ENCODE assay signal across 27 cellular contexts in genomic region chr19:17414097-17414496, GRCh38. TPM values are rescaled to one million over a fixed set of nuclear protein-coding genes. Genes with fewer than 3 reads are reported as not detected.
A peak's percentile ranks its signal among the peaks of the same experiment; 100 is the strongest.
DNase-seq lines count a peak whose midpoint lies in the region; ATAC-seq and TF ChIP-seq lines count a peak whose summit lies in the region.
"Had no signal": no experiment of that assay in that cellular context is flagged by ENCODE, and none has a peak within 500 bp of the region (broad histone marks: within the 10 kb centered on the region; RNA-seq: fewer than 3 reads in every experiment).

No MANE protein-coding gene starts in this region.

- TF ChIP-seq CTCF in SU-DHL-6 (IDR thresholded peaks at IDR 0.05; ENCODE audit: insufficient read depth, low read length, poor library complexity, severe bottlenecking), result no peak
- TF ChIP-seq CTCF in stomach (IDR thresholded peaks at IDR 0.05), result no peak
- no peak for TF ChIP-seq CTCF in chondrocyte (IDR thresholded peaks at IDR 0.05)

- no peak overlapping the region for H2AFZ ChIP-seq in SU-DHL-6 (ENCODE audit: low read depth, low read length, severe bottlenecking)

- H3K36me3 ChIP-seq in SU-DHL-6 (ENCODE audit: low read length) (no peaks in the 10 kb centered on the region), mesodermal cell (ENCODE audit: control insufficient read depth, insufficient read depth, low read length) (no peaks in the 10 kb centered on the region), stomach (peaks cover 0 to 34% (median 13%) of the 10 kb centered on the region in 4 donors)
- H3K36me3 ChIP-seq: BE2C had no signal

- H3K4me1 ChIP-seq in mesodermal cell (ENCODE audit: control insufficient read depth, insufficient read depth, low read length, poor library complexity, severe bottlenecking), result peaks cover 12% of the 10 kb centered on the region
- H3K4me1 ChIP-seq in stomach, result peaks cover 0 to 44% (median 19%) of the 10 kb centered on the region in 4 donors

- H3K27ac ChIP-seq in SU-DHL-6 (ENCODE audit: low read depth, low read length) (peak overlapping the region; percentile 51; the same call in 1 of the 2 replicates), mesodermal cell (ENCODE audit: low read depth, low read length, severe bottlenecking) (peak overlapping the region; percentile 5), stomach (peak overlapping the region in 3 of 5 donors; percentile 24 to 77 (median 60))
- H3K27ac ChIP-seq: 22Rv1, RWPE1 had no signal

- no peak overlapping the region for H3K4me3 ChIP-seq in SU-DHL-6 (ENCODE audit: insufficient read depth, low read length, poor library complexity, severe bottlenecking)
- no peak overlapping the region for H3K4me3 ChIP-seq in mesodermal cell (ENCODE audit: extremely low read depth, insufficient read depth, low read length, poor library complexity, severe bottlenecking)
- no peak overlapping the region for H3K4me3 ChIP-seq in stomach

- H3K4me1 Mint-ChIP-seq in chondrocyte (ENCODE audit: low read depth), result peaks cover 2% of the 10 kb centered on the region
- H3K4me1 Mint-ChIP-seq in activated T-cell treated with anti-CD3 and anti-CD28 coated beads, Interleukin-2, amount 50 U/mL, for 4 hours (ENCODE audit: low read depth), result peaks cover 12% of the 10 kb centered on the region

- WGBS in mesodermal cell (ENCODE audit: insufficient coverage in 2 of 2), 2 experiments, result 91 to 95% methylated on average over 8 of the region's 8 CpGs
- 88 to 94% (median 92%) methylated on average over 8 of the region's 8 CpGs for WGBS in stomach, 5 donors

- H3K4me3 Mint-ChIP-seq in chondrocyte (ENCODE audit: unreplicated experiment), result no peak overlapping the region
- H3K4me3 Mint-ChIP-seq in activated T-cell treated with anti-CD3 and anti-CD28 coated beads, Interleukin-2, amount 50 U/mL, for 4 hours, result no peak overlapping the region
- H3K4me3 Mint-ChIP-seq: CD14-positive monocyte; CD8-positive, alpha-beta memory T cell had no signal

- DNase-seq in NCI-H82 (lab: John Stamatoyannopoulos, UW) (peak; percentile 36), NCI-H82 treated with DMSO at 0.1 percent for 48 hours (lab: John Stamatoyannopoulos, UW; ENCODE audit: unreplicated experiment) (no peak), stomach (no peak), chondrocyte (ENCODE audit: low spot score) (no peak), iPS-NIHi7 (ENCODE audit: extremely low spot score) (no peak)
- no peak for DNase-seq in activated T-cell treated with anti-CD3 and anti-CD28 coated beads, Interleukin-2, amount 50 U/mL, for 4 hours
- DNase-seq: BE2C; CD8-positive, alpha-beta memory T cell; DMS 273 treated with DMSO at 0.1 percent for 48 hours; DMS79; GF-D8; Kasumi-1; NCI-H1092 treated with DMSO at 0.1 percent for 48 hours; NCI-H1436 treated with DMSO at 0.1 percent for 48 hours; NCI-H1930; NCI-H2107; NCI-H446; NCI-H524 treated with DMSO at 0.1 percent for 48 hours; SHP77 had no signal

- no peak overlapping the region for H3K9ac ChIP-seq in SU-DHL-6 (ENCODE audit: low read length)

- no peak overlapping the region for H3K27ac Mint-ChIP-seq in chondrocyte (ENCODE audit: unreplicated experiment)
- H3K27ac Mint-ChIP-seq: CD8-positive, alpha-beta memory T cell had no signal

- H3K4me2 ChIP-seq in SU-DHL-6 (ENCODE audit: low read depth, low read length, poor library complexity, severe bottlenecking), result no peak overlapping the region

- peaks cover 11% of the 10 kb centered on the region; the same call in 1 of the 2 replicates for H3F3A ChIP-seq in SU-DHL-6 (ENCODE audit: insufficient read depth)

- no peaks in the 10 kb centered on the region for H4K20me1 ChIP-seq in SU-DHL-6 (ENCODE audit: low read depth, low read length)

- no peaks in the 10 kb centered on the region for H3K27me3 ChIP-seq in SU-DHL-6 (ENCODE audit: low read length)
- H3K27me3 ChIP-seq in stomach, result peaks cover 0 to 17% (median 0%) of the 10 kb centered on the region in 3 donors
- H3K27me3 ChIP-seq: BE2C had no signal

- intact Hi-C loops in stomach (cut with DNase I; ENCODE audit: low total_unique reads), result no loop called here

- H3K9me2 ChIP-seq in SU-DHL-6 (replicated peaks; ENCODE audit: insufficient read depth, low read length), result no peaks in the 10 kb centered on the region

- H3K9me3 Mint-ChIP-seq in chondrocyte (ENCODE audit: low read depth), result no peaks in the 10 kb centered on the region
- H3K9me3 Mint-ChIP-seq in activated T-cell treated with anti-CD3 and anti-CD28 coated beads, Interleukin-2, amount 50 U/mL, for 4 hours, result no peaks in the 10 kb centered on the region
- H3K9me3 Mint-ChIP-seq: CD14-positive monocyte; CD8-positive, alpha-beta memory T cell had no signal

- no peak for TF ChIP-seq POLR2A in stomach (IDR thresholded peaks at IDR 0.05)

- TF ChIP-seq EP300 in stomach (IDR thresholded peaks at IDR 0.05), result no peak

- ATAC-seq in activated T-cell treated with anti-CD3 and anti-CD28 coated beads, Interleukin-2, amount 50 U/mL, for 4 hours, result no peak
- ATAC-seq: HepG2, Panc1 had no signal

- H3K79me2 ChIP-seq in SU-DHL-6 (ENCODE audit: insufficient read depth, low read length), result no peaks in the 10 kb centered on the region

- peaks cover 24% of the 10 kb centered on the region for H3K27me3 Mint-ChIP-seq in chondrocyte (ENCODE audit: low read depth)
- no peaks in the 10 kb centered on the region for H3K27me3 Mint-ChIP-seq in activated T-cell treated with anti-CD3 and anti-CD28 coated beads, Interleukin-2, amount 50 U/mL, for 4 hours (ENCODE audit: low read depth)
- H3K27me3 Mint-ChIP-seq: CD8-positive, alpha-beta memory T cell had no signal

- H3K9me3 ChIP-seq in SU-DHL-6 (ENCODE audit: insufficient read depth, low read length) (no peaks in the 10 kb centered on the region), mesodermal cell (ENCODE audit: control insufficient read depth, low read length) (no peaks in the 10 kb centered on the region), stomach (no peaks in the 10 kb centered on the region)
- H3K9me3 ChIP-seq: BE2C had no signal

- H3K36me3 Mint-ChIP-seq in chondrocyte (ENCODE audit: low read depth), result no peaks in the 10 kb centered on the region
- peaks cover 19% of the 10 kb centered on the region for H3K36me3 Mint-ChIP-seq in activated T-cell treated with anti-CD3 and anti-CD28 coated beads, Interleukin-2, amount 50 U/mL, for 4 hours (ENCODE audit: insufficient read depth)

RNA-seq across cellular contexts. Expression of gene MVB12A, which starts 5.8 kb away (rescaled TPM):
- polyA plus RNA-seq in mesodermal cell (2013, experiment 1 of 2), result 86.3 TPM
- 73.6 TPM for polyA plus RNA-seq in mesodermal cell (2013, experiment 2 of 2)
- total RNA-seq in stomach, result 10 to 100 TPM in 4 of 5 donors, 1 to 10 TPM in 1; 9.9 to 76.3 (median 44.0) TPM
- 10 to 100 TPM; 63.7 to 67.0 (median 66.0) TPM for polyA plus RNA-seq in stomach
- 36.3 to 46.7 TPM (median 39.4 TPM) in 3 replicates for total RNA-seq in chondrocyte
- 10 to 100 TPM; 37.3 to 43.3 (median 38.6) TPM for total RNA-seq in activated T-cell treated with anti-CD3 and anti-CD28 coated beads, Interleukin-2, amount 50 U/mL, for 4 hours

RNA-seq across cellular contexts. Expression of gene BST2, which starts 8.7 kb away (rescaled TPM):
- polyA plus RNA-seq in mesodermal cell (2013, experiment 1 of 2), result 78.1 TPM
- polyA plus RNA-seq in mesodermal cell (2013, experiment 2 of 2), result 86.5 TPM
- 100 to 1,000 TPM in 2 of 5 donors, 10 to 100 TPM in 2, 1 to 10 TPM in 1; 6.4 to 182 (median 38.4) TPM for total RNA-seq in stomach
- 10 to 100 TPM; 34.4 to 68.0 (median 59.1) TPM for polyA plus RNA-seq in stomach
- not detected in 3 replicates for total RNA-seq in chondrocyte
- total RNA-seq in activated T-cell treated with anti-CD3 and anti-CD28 coated beads, Interleukin-2, amount 50 U/mL, for 4 hours, result 100 to 1,000 TPM in 2 of 3 donors, 10 to 100 TPM in 1; 85.9 to 120 (median 105) TPM

RNA-seq across cellular contexts. Expression of gene CCDC194, which starts 20.1 kb away (rescaled TPM):
- polyA plus RNA-seq in mesodermal cell (2013, experiment 1 of 2), result 0.85 TPM
- polyA plus RNA-seq in mesodermal cell (2013, experiment 2 of 2), result 1.7 TPM
- not detected for total RNA-seq in stomach
- not detected for polyA plus RNA-seq in stomach
- total RNA-seq in chondrocyte, result not detected in 3 replicates
- total RNA-seq in activated T-cell treated with anti-CD3 and anti-CD28 coated beads, Interleukin-2, amount 50 U/mL, for 4 hours, result under 1 TPM; 0.24 to 0.53 (median 0.46) TPM
- polyA plus RNA-seq: CD14-positive monocyte; CD8-positive, alpha-beta memory T cell had no signal

RNA-seq across cellular contexts. Expression of gene TMEM221, which starts 34.4 kb away (rescaled TPM):
- 1.7 TPM for polyA plus RNA-seq in mesodermal cell (2013, experiment 1 of 2)
- polyA plus RNA-seq in mesodermal cell (2013, experiment 2 of 2), result 2.0 TPM
- not detected for total RNA-seq in stomach
- under 1 TPM in 1 of 3 donors, not detected in 2; 0.20 TPM for polyA plus RNA-seq in stomach
- total RNA-seq in chondrocyte, result 0.27 to 0.57 TPM (median 0.28 TPM) in 3 replicates
- total RNA-seq in activated T-cell treated with anti-CD3 and anti-CD28 coated beads, Interleukin-2, amount 50 U/mL, for 4 hours, result not detected
- total RNA-seq: CD8-positive, alpha-beta memory T cell; HT-29 had no signal
- polyA plus RNA-seq: CD14-positive monocyte; CD8-positive, alpha-beta memory T cell had no signal

RNA-seq across cellular contexts. Expression of gene PLVAP, which starts 37.0 kb away (rescaled TPM):
- 180 TPM for polyA plus RNA-seq in mesodermal cell (2013, experiment 1 of 2)
- 135 TPM for polyA plus RNA-seq in mesodermal cell (2013, experiment 2 of 2)
- total RNA-seq in stomach (10 to 100 TPM in 4 of 5 donors, 1 to 10 TPM in 1; 5.8 to 62.2 (median 25.0) TPM), chondrocyte (0.22 to 0.44 TPM in 2 of 3 replicates, not detected in the other)
- 10 to 100 TPM; 34.5 to 95.1 (median 48.6) TPM for polyA plus RNA-seq in stomach
- total RNA-seq in activated T-cell treated with anti-CD3 and anti-CD28 coated beads, Interleukin-2, amount 50 U/mL, for 4 hours, result under 1 TPM in 1 of 3 donors, not detected in 2; 0.18 TPM
- total RNA-seq: CD8-positive, alpha-beta memory T cell; HepG2; HT-29 had no signal
- polyA plus RNA-seq: CD8-positive, alpha-beta memory T cell had no signal

Comparison
In these comparisons a context has a peak if more than half of its experiments do, and no peak if none do; other contexts are left out.
1. H3K27ac ChIP-seq: peak in every context shown above with its lines; median percentile 60 in stomach; 51 in SU-DHL-6; 5 in mesodermal cell.